Comparison of ENCODE assay signal across 8 cellular contexts in the genomic region with DNA sequence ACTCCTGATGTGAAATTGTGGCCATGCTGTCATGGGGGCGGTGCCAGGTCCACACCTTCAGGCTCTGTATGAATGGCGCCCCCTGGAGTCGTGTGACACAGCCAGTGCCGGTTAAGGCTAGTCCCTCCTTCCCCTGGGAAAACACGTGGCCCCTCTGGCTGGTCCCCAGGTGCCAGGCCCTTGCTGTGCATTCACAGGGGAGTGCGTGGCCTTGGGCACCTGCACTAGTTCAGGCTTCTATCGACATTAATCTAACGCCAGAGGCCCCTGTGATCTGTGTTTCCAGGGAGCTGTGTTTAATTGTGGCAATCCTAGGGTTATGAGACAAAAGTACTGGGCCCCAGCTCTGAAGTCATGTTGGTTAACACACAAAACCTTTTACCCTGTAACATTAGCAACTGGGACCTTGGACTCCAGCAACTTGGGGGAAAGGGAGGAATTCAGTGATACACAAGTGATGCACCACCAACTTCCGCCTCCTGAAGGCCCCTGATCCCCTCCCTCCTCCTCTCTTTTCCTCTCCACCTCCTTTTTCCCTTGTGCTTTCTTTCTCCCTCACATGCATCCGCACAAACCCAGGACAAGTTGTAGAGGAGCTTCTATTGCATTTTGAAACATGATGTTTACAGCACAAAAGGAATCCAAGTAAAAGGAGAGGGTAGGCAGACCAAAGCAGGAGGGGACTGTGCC.
DNase-seq lines count a peak whose midpoint lies in the region; ATAC-seq and TF ChIP-seq lines count a peak whose summit lies in the region.

No MANE protein-coding gene starts in this region.

- H3K36me3 Mint-ChIP-seq in GM23338 (ENCODE audit: low read depth): peaks cover 6% of the 10 kb centered on the region; the same call in 2 of the 3 replicates

- no peaks in the 10 kb centered on the region for H3K9me3 Mint-ChIP-seq in GM23338

- no peaks in the 10 kb centered on the region for H3K79me2 ChIP-seq in GM23338 (replicated peaks; ENCODE audit: insufficient read depth)

- H3K4me1 ChIP-seq in GM23338 (ENCODE audit: insufficient read depth): peaks cover 28% of the 10 kb centered on the region

- intact Hi-C loops in Right ventricle myocardium superior (cut with DNase I): loop anchor here (10.0 kb wide), 1 partner anchor 134 kb away; a partner anchor contains a TSS

- H3K27me3 ChIP-seq in GM23338 (ENCODE audit: insufficient read depth): no peaks in the 10 kb centered on the region

- no peaks in the 10 kb centered on the region for H3F3A ChIP-seq in GM23338 (replicated peaks; ENCODE audit: low read depth)

- H3K4me2 ChIP-seq in GM23338: no peak overlapping the region

- no peak overlapping the region for H3K4me3 Mint-ChIP-seq in GM23338

- no peak overlapping the region for H3K9ac ChIP-seq in SK-N-MC (ENCODE audit: insufficient read length)

- no peak overlapping the region for H3K27ac ChIP-seq in GM23338 (ENCODE audit: low read depth)
- peak overlapping the region; percentile 96 for H3K27ac ChIP-seq in SK-N-MC

- H3K27ac Mint-ChIP-seq in GM23338: peak overlapping the region; percentile 74

- no peak overlapping the region for H2AFZ ChIP-seq in GM23338

- peak; percentile 73 to 92 for TF ChIP-seq CTCF in GM23338 (conservative IDR thresholded peaks at IDR 0.05; ENCODE audit: low read depth in 2 of 2)

- H3K27me3 Mint-ChIP-seq in GM23338 (ENCODE audit: insufficient read depth, low read depth, poor library complexity): peaks cover 12% of the 10 kb centered on the region

- H4K20me1 ChIP-seq in GM23338 (replicated peaks; ENCODE audit: insufficient read depth): no peaks in the 10 kb centered on the region

- H3K4me3 ChIP-seq in GM23338: no peak overlapping the region
- H3K4me3 ChIP-seq in SK-N-MC: no peak overlapping the region

- no peaks in the 10 kb centered on the region for H3K9me3 ChIP-seq in SK-N-MC (ENCODE audit: low read depth, low read length)

- DNase-seq in D341Med (ENCODE audit: low spot score) (peak; percentile 92), GM23338 (ENCODE audit: low spot score) (peak; percentile 94), NCI-H1092 (lab: John Stamatoyannopoulos, UW) (peak; percentile 18), SK-N-MC (ENCODE audit: low read depth, low spot score) (no peak), Right ventricle myocardium superior (peak; percentile 94), renal cortical epithelial cell (ENCODE audit: low read depth) (peak; percentile 58), mesenteric fat pad (ENCODE audit: low spot score) (no peak)
- DNase-seq in activated naive CD4-positive, alpha-beta T cell treated with anti-CD3 and anti-CD28 coated beads, Interleukin-2, amount 50 U/mL, for 16 hours: peak; percentile 70

- no peaks in the 10 kb centered on the region for H3K9me2 ChIP-seq in GM23338 (ENCODE audit: insufficient read depth)

- ATAC-seq in GM23338 (peak; percentile 85), Right ventricle myocardium superior (ENCODE audit: poor library complexity) (peak; percentile 79)

- H3K36me3 ChIP-seq in GM23338 (ENCODE audit: insufficient read depth) (no peaks in the 10 kb centered on the region), SK-N-MC (ENCODE audit: insufficient read depth, low read length) (peaks cover 27% of the 10 kb centered on the region)

- peaks cover 38% of the 10 kb centered on the region for H3K4me1 Mint-ChIP-seq in GM23338

TF ChIP-seq in GM23338, 12 proteins besides CTCF, POLR2A, EP300 and RAD21:
- TF ChIP-seq ZNF331 (CRISPR knock-in tag; IDR thresholded peaks at IDR 0.05; ENCODE audit: low read depth) (no peak), CREB1 (CRISPR knock-in tag; IDR thresholded peaks at IDR 0.05; ENCODE audit: low read depth) (peak; percentile 14; the same call in 1 of the 2 replicates), STAT1 (IDR thresholded peaks at IDR 0.05; ENCODE audit: unreplicated experiment) (no peak), POLR2AphosphoS5 (IDR thresholded peaks at IDR 0.05; ENCODE audit: low read depth) (no peak), EZH2 (IDR thresholded peaks at IDR 0.05; ENCODE audit: low read depth, unreplicated experiment) (no peak), ZNF114 (CRISPR knock-in tag; IDR thresholded peaks at IDR 0.05) (no peak)
- TF ChIP-seq, protein P1, sequence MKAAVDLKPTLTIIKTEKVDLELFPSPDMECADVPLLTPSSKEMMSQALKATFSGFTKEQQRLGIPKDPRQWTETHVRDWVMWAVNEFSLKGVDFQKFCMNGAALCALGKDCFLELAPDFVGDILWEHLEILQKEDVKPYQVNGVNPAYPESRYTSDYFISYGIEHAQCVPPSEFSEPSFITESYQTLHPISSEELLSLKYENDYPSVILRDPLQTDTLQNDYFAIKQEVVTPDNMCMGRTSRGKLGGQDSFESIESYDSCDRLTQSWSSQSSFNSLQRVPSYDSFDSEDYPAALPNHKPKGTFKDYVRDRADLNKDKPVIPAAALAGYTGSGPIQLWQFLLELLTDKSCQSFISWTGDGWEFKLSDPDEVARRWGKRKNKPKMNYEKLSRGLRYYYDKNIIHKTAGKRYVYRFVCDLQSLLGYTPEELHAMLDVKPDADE (IDR thresholded peaks at IDR 0.05): no peak

Comparison
In these comparisons a context has a peak if more than half of its experiments do, and no peak if none do; other contexts are left out.
1. DNase-seq: peak in D341Med (single experiment), GM23338 (single experiment), NCI-H1092 (single experiment), activated naive CD4-positive, alpha-beta T cell treated with anti-CD3 and anti-CD28 coated beads, Interleukin-2, amount 50 U/mL, for 16 hours (single experiment), Right ventricle myocardium superior (single experiment) and renal cortical epithelial cell (single experiment); none in SK-N-MC (single experiment) and mesenteric fat pad (single experiment).